In the genomic region with DNA sequence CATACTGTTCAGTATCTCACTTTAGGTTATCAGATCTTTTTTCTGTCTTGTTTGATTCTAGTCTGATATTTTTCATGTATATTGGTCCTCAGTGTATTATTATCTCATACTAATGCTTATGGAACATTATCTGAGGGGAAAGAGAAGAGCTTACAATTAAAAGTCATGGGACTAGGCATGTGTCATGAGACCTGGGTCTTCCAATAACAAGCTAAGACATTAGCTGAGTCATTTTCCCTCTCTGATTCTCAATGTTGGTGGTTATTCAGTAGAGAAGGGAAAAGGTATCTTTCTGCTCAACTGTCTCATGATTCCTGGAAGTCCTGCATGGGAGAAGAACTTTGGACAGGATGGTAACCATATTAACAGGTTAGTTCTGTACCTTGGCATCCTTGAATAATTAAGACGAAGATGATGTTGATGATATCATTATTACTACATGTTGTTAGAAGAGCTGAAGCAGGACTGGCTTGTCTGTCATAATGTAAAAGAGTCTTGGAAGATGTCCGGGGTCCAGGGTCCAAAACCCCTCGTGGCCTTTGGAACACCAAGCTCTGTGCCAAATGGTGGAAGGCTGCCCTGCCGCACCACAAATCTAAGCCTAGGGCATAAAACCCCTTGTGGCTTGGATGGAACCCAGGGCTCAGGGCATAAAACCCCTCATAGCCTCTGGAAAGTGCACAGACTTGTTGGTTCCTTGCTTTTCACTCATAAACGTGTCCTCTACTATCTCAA, we compare ENCODE assay signal across 1 cellular context.
TF ChIP-seq lines count a peak whose summit lies in the region.

No MANE protein-coding gene starts in this region.

TF ChIP-seq in GM23338, 12 proteins besides CTCF, POLR2A, EP300 and RAD21 (continued from another document):
- TF ChIP-seq JUNB (IDR thresholded peaks at IDR 0.05; ENCODE audit: unreplicated experiment) (no peak), ZNF114 (CRISPR knock-in tag; IDR thresholded peaks at IDR 0.05) (no peak), POLR2AphosphoS5 (IDR thresholded peaks at IDR 0.05; ENCODE audit: low read depth) (no peak), ZNF331 (CRISPR knock-in tag; IDR thresholded peaks at IDR 0.05; ENCODE audit: low read depth) (no peak), NANOG (IDR thresholded peaks at IDR 0.05; ENCODE audit: borderline replicate concordance) (no peak)
- TF ChIP-seq, protein P1, sequence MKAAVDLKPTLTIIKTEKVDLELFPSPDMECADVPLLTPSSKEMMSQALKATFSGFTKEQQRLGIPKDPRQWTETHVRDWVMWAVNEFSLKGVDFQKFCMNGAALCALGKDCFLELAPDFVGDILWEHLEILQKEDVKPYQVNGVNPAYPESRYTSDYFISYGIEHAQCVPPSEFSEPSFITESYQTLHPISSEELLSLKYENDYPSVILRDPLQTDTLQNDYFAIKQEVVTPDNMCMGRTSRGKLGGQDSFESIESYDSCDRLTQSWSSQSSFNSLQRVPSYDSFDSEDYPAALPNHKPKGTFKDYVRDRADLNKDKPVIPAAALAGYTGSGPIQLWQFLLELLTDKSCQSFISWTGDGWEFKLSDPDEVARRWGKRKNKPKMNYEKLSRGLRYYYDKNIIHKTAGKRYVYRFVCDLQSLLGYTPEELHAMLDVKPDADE (IDR thresholded peaks at IDR 0.05), result no peak
- TF ChIP-seq, protein P2, sequence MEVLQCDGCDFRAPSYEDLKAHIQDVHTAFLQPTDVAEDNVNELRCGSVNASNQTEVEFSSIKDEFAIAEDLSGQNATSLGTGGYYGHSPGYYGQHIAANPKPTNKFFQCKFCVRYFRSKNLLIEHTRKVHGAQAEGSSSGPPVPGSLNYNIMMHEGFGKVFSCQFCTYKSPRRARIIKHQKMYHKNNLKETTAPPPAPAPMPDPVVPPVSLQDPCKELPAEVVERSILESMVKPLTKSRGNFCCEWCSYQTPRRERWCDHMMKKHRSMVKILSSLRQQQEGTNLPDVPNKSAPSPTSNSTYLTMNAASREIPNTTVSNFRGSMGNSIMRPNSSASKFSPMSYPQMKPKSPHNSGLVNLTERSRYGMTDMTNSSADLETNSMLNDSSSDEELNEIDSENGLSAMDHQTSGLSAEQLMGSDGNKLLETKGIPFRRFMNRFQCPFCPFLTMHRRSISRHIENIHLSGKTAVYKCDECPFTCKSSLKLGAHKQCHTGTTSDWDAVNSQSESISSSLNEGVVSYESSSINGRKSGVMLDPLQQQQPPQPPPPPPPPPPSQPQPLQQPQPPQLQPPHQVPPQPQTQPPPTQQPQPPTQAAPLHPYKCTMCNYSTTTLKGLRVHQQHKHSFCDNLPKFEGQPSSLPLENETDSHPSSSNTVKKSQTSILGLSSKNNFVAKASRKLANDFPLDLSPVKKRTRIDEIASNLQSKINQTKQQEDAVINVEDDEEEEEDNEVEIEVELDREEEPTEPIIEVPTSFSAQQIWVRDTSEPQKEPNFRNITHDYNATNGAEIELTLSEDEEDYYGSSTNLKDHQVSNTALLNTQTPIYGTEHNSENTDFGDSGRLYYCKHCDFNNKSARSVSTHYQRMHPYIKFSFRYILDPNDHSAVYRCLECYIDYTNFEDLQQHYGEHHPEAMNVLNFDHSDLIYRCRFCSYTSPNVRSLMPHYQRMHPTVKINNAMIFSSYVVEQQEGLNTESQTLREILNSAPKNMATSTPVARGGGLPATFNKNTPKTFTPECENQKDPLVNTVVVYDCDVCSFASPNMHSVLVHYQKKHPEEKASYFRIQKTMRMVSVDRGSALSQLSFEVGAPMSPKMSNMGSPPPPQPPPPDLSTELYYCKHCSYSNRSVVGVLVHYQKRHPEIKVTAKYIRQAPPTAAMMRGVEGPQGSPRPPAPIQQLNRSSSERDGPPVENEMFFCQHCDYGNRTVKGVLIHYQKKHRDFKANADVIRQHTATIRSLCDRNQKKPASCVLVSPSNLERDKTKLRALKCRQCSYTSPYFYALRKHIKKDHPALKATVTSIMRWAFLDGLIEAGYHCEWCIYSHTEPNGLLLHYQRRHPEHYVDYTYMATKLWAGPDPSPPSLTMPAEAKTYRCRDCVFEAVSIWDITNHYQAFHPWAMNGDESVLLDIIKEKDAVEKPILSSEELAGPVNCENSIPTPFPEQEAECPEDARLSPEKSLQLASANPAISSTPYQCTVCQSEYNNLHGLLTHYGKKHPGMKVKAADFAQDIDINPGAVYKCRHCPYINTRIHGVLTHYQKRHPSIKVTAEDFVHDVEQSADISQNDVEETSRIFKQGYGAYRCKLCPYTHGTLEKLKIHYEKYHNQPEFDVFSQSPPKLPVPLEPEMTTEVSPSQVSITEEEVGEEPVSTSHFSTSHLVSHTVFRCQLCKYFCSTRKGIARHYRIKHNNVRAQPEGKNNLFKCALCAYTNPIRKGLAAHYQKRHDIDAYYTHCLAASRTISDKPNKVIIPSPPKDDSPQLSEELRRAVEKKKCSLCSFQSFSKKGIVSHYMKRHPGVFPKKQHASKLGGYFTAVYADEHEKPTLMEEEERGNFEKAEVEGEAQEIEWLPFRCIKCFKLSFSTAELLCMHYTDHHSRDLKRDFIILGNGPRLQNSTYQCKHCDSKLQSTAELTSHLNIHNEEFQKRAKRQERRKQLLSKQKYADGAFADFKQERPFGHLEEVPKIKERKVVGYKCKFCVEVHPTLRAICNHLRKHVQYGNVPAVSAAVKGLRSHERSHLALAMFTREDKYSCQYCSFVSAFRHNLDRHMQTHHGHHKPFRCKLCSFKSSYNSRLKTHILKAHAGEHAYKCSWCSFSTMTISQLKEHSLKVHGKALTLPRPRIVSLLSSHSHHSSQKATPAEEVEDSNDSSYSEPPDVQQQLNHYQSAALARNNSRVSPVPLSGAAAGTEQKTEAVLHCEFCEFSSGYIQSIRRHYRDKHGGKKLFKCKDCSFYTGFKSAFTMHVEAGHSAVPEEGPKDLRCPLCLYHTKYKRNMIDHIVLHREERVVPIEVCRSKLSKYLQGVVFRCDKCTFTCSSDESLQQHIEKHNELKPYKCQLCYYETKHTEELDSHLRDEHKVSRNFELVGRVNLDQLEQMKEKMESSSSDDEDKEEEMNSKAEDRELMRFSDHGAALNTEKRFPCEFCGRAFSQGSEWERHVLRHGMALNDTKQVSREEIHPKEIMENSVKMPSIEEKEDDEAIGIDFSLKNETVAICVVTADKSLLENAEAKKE (CRISPR knock-in tag; IDR thresholded peaks at IDR 0.05), result no peak
- TF ChIP-seq, protein P3, sequence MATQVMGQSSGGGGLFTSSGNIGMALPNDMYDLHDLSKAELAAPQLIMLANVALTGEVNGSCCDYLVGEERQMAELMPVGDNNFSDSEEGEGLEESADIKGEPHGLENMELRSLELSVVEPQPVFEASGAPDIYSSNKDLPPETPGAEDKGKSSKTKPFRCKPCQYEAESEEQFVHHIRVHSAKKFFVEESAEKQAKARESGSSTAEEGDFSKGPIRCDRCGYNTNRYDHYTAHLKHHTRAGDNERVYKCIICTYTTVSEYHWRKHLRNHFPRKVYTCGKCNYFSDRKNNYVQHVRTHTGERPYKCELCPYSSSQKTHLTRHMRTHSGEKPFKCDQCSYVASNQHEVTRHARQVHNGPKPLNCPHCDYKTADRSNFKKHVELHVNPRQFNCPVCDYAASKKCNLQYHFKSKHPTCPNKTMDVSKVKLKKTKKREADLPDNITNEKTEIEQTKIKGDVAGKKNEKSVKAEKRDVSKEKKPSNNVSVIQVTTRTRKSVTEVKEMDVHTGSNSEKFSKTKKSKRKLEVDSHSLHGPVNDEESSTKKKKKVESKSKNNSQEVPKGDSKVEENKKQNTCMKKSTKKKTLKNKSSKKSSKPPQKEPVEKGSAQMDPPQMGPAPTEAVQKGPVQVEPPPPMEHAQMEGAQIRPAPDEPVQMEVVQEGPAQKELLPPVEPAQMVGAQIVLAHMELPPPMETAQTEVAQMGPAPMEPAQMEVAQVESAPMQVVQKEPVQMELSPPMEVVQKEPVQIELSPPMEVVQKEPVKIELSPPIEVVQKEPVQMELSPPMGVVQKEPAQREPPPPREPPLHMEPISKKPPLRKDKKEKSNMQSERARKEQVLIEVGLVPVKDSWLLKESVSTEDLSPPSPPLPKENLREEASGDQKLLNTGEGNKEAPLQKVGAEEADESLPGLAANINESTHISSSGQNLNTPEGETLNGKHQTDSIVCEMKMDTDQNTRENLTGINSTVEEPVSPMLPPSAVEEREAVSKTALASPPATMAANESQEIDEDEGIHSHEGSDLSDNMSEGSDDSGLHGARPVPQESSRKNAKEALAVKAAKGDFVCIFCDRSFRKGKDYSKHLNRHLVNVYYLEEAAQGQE (IDR thresholded peaks at IDR 0.05; ENCODE audit: unreplicated experiment), result no peak
